20 cellular contexts compared by ENCODE assay signal in genomic region chr19:8463343-8463742, GRCh38. TPM values are rescaled to one million over a fixed set of nuclear protein-coding genes. Genes with fewer than 3 reads are reported as not detected.
A peak's percentile ranks its signal among the peaks of the same experiment; 100 is the strongest.
DNase-seq lines count a peak whose midpoint lies in the region; TF ChIP-seq lines count a peak whose summit lies in the region.
"Had no signal": no experiment of that assay in that cellular context is flagged by ENCODE, and none has a peak within 500 bp of the region (broad histone marks: within the 10 kb centered on the region; RNA-seq: fewer than 3 reads in every experiment).

No MANE protein-coding gene starts in this region.

- no peaks in the 10 kb centered on the region for H3K27me3 Mint-ChIP-seq in IgD-negative memory B cell
- no peaks in the 10 kb centered on the region for H3K27me3 Mint-ChIP-seq in mesothelial cell of epicardium (ENCODE audit: low read depth)
- H3K27me3 Mint-ChIP-seq in type B pancreatic cell = no peaks in the 10 kb centered on the region
- H3K27me3 Mint-ChIP-seq: CD8-positive, alpha-beta memory T cell had no signal

- DNase-seq in mesothelial cell of epicardium (ENCODE audit: low spot score in 2 of 2, unreplicated experiment in 2 of 2) (no peak), type B pancreatic cell (ENCODE audit: extremely low spot score, unreplicated experiment) (no peak), NCI-H1092 treated with DMSO at 0.1 percent for 48 hours (lab: John Stamatoyannopoulos, UW) (no peak), mucosa of gallbladder (ENCODE audit: low spot score) (no peak), ascending aorta (ENCODE audit: low spot score in 2 of 2) (no peak)
- DNase-seq: ACHN; C1 segment of cervical spinal cord; CD8-positive, alpha-beta memory T cell; KG1; MV-4-11; NCI-H1417; NCI-H187 treated with DMSO at 0.1 percent for 48 hours; NCI-H2227 treated with DMSO at 0.1 percent for 48 hours; NCI-H510A treated with DMSO at 0.1 percent for 48 hours; NCI-H774; OCI-M1; Right ventricle myocardium superior had no signal

- H3K4me3 ChIP-seq in ascending aorta = no peak overlapping the region

- H3K9me3 ChIP-seq in ascending aorta = no peaks in the 10 kb centered on the region

- H3K36me3 Mint-ChIP-seq in IgD-negative memory B cell (no peaks in the 10 kb centered on the region), mesothelial cell of epicardium (peaks cover 36% of the 10 kb centered on the region), type B pancreatic cell (peaks cover 47% of the 10 kb centered on the region)

- TF ChIP-seq CTCF in mesothelial cell of epicardium (IDR thresholded peaks at IDR 0.05; ENCODE audit: unreplicated experiment) (no peak), type B pancreatic cell (conservative IDR thresholded peaks at IDR 0.05) (no peak), ascending aorta (IDR thresholded peaks at IDR 0.05) (no peak)

- H3K4me1 Mint-ChIP-seq in IgD-negative memory B cell = peaks cover 36 to 45% (median 39%) of the 10 kb centered on the region in 3 donors
- H3K4me1 Mint-ChIP-seq in mesothelial cell of epicardium = peaks cover 49% of the 10 kb centered on the region
- H3K4me1 Mint-ChIP-seq in type B pancreatic cell (ENCODE audit: unreplicated experiment) = peaks cover 46% of the 10 kb centered on the region

- peaks cover 19 to 28% of the 10 kb centered on the region in 2 donors for H3K4me1 ChIP-seq in ascending aorta

- no peak overlapping the region for H3K4me3 Mint-ChIP-seq in IgD-negative memory B cell
- no peak overlapping the region for H3K4me3 Mint-ChIP-seq in mesothelial cell of epicardium
- peak overlapping the region; percentile 10 for H3K4me3 Mint-ChIP-seq in type B pancreatic cell
- H3K4me3 Mint-ChIP-seq: CD8-positive, alpha-beta memory T cell had no signal

- no peaks in the 10 kb centered on the region for H3K27me3 ChIP-seq in ascending aorta

- H3K36me3 ChIP-seq in ascending aorta = peaks cover 50 to 51% of the 10 kb centered on the region in 2 donors

- no peaks in the 10 kb centered on the region for H3K9me3 Mint-ChIP-seq in IgD-negative memory B cell
- no peaks in the 10 kb centered on the region for H3K9me3 Mint-ChIP-seq in mesothelial cell of epicardium
- H3K9me3 Mint-ChIP-seq in type B pancreatic cell = no peaks in the 10 kb centered on the region
- H3K9me3 Mint-ChIP-seq: CD8-positive, alpha-beta memory T cell had no signal

- intact Hi-C loops in ascending aorta (cut with DNase I) = no loop called here

- H3K27ac ChIP-seq in angular gyrus (ENCODE audit: low read depth, low read length) (peak overlapping the region; percentile 5), ascending aorta (no peak overlapping the region)

- H3K27ac Mint-ChIP-seq in IgD-negative memory B cell = peak overlapping the region in 2 of 3 donors; percentile 26 to 42
- peak overlapping the region; percentile 54 for H3K27ac Mint-ChIP-seq in mesothelial cell of epicardium
- peak overlapping the region; percentile 83 for H3K27ac Mint-ChIP-seq in type B pancreatic cell

RNA-seq across cellular contexts. Expression of gene HNRNPM, which starts 18.6 kb away (rescaled TPM):
- 210 TPM for polyA plus RNA-seq in IgD-negative memory B cell
- total RNA-seq in mesothelial cell of epicardium (249 to 259 TPM (median 252 TPM) in 3 replicates), type B pancreatic cell (ENCODE audit: low replicate concordance) (197 and 317 TPM in 2 replicates), mucosa of gallbladder (152 TPM), ascending aorta (198 TPM)

RNA-seq across cellular contexts. Expression of gene PRAM1, which starts 39.1 kb away (rescaled TPM):
- polyA plus RNA-seq in IgD-negative memory B cell = not detected
- total RNA-seq in mesothelial cell of epicardium (0.70 to 1.2 TPM (median 0.94 TPM) in 3 replicates), type B pancreatic cell (ENCODE audit: low replicate concordance) (0.31 TPM in 2 replicates), mucosa of gallbladder (4.8 TPM), ascending aorta (not detected)
- total RNA-seq: H4 had no signal

RNA-seq across cellular contexts. Expression of gene MARCHF2, which starts 50.2 kb away (rescaled TPM):
- 35.9 TPM for polyA plus RNA-seq in IgD-negative memory B cell
- total RNA-seq in mesothelial cell of epicardium (20.7 to 21.4 TPM (median 21.4 TPM) in 3 replicates), type B pancreatic cell (ENCODE audit: low replicate concordance) (15.5 and 24.7 TPM in 2 replicates), mucosa of gallbladder (45.8 TPM), ascending aorta (151 TPM)

RNA-seq across cellular contexts. Expression of gene ZNF414, which starts 50.6 kb away (rescaled TPM):
- 22.2 TPM for polyA plus RNA-seq in IgD-negative memory B cell
- 33.5 to 37.1 TPM (median 35.5 TPM) in 3 replicates for total RNA-seq in mesothelial cell of epicardium
- 19.9 and 25.4 TPM in 2 replicates for total RNA-seq in type B pancreatic cell (ENCODE audit: low replicate concordance)
- total RNA-seq in mucosa of gallbladder = 32.8 TPM
- 189 TPM for total RNA-seq in ascending aorta
